ENCODE assay signal across 34 cellular contexts in the genomic region with DNA sequence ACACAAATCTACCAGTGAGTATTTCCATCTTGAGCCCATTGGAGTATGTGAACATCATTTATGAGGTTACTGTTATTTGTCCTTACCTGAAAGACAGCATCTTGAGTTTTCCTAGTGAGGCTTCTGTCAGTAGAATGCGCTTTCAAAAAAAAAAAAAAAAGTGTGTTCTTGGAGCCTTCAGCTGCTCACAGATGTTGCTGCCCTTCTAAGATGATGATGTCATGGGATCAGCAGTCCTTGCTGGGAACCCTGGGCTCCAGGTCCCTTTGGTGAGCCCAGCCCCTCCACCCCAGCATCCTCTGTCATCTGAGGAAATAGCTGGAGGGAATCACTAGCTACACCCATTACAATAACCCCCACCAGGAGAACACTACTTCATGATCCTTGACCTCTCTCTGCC.
"Had no signal": no experiment of that assay in that cellular context is flagged by ENCODE, and none has a peak within 500 bp of the region (broad histone marks: within the 10 kb centered on the region; RNA-seq: fewer than 3 reads in every experiment).

No MANE protein-coding gene starts in this region.

- H3K9me3 ChIP-seq: adrenal gland, body of pancreas had no signal

- H3K36me3 ChIP-seq: adrenal gland, brain microvascular endothelial cell, breast epithelium had no signal

- ATAC-seq: activated CD8-positive, alpha-beta T cell treated with anti-CD3 and anti-CD28 coated beads for 36 hours; activated naive CD4-positive, alpha-beta T cell treated with anti-CD3 and anti-CD28 coated beads, Interleukin-2, amount 50 U/mL, for 72 hours; activated T-cell treated with anti-CD3 and anti-CD28 coated beads, Interleukin-2, amount 50 U/mL, for 4 hours; activated T-cell treated with anti-CD3 and anti-CD28 coated beads, Interleukin-2, amount 50 U/mL, for 72 hours; activated T-helper 17 cell treated with anti-CD3 and anti-CD28 coated beads, Interleukin-2, amount 50 U/mL, for 72 hours; body of pancreas had no signal

- DNase-seq: activated B cell treated with CpG ODN at 0.5 μM for 24 hours; activated CD4-positive, alpha-beta memory T cell treated with anti-CD3 and anti-CD28 coated beads for 36 hours; activated CD4-positive, alpha-beta T cell treated with anti-CD3 and anti-CD28 coated beads for 4 hours; activated CD4-positive, alpha-beta T cell treated with anti-CD3 and anti-CD28 coated beads, Interleukin-2, amount 10 ng/mL, durations not matched to agents 24 days and 14 days; activated CD4-positive, alpha-beta T cell treated with anti-CD3 and anti-CD28 coated beads, Interleukin-2, amount 50 U/mL, for 1 hour; activated CD4-positive, alpha-beta T cell treated with anti-CD3 and anti-CD28 coated beads, Interleukin-2, amount 50 U/mL, for 4 hours; activated CD4-positive, CD25-positive, alpha-beta regulatory T cell treated with anti-CD3 and anti-CD28 coated beads, Interleukin-2, amount 50 U/mL, for 72 hours; activated CD8-positive, alpha-beta memory T cell treated with anti-CD3 and anti-CD28 coated beads, Interleukin-2, amount 50 U/mL, for 4 hours; activated CD8-positive, alpha-beta T cell treated with anti-CD3 and anti-CD28 coated beads for 36 hours; activated effector memory CD4-positive, alpha-beta T cell treated with anti-CD3 and anti-CD28 coated beads, Interleukin-2, amount 50 U/mL, for 16 hours; activated gamma-delta T cell treated with Interleukin-2 at 50 U/mL for 16 hours; activated naive CD4-positive, alpha-beta T cell; activated naive CD4-positive, alpha-beta T cell treated with anti-CD3 and anti-CD28 coated beads for 36 hours; activated naive CD4-positive, alpha-beta T cell treated with anti-CD3 and anti-CD28 coated beads, Interleukin-2, amount 50 U/mL, for 16 hours; activated naive CD8-positive, alpha-beta T cell treated with anti-CD3 and anti-CD28 coated beads for 36 hours; activated T-cell treated with anti-CD3 and anti-CD28 coated beads for 4 hours; activated T-cell treated with anti-CD3 and anti-CD28 coated beads, Interleukin-2, amount 50 U/mL, for 1 hour; activated T-cell treated with anti-CD3 and anti-CD28 coated beads, Interleukin-2, amount 50 U/mL, for 4 hours; activated T-cell treated with anti-CD3 and anti-CD28 coated beads, Interleukin-2, amount 50 U/mL, for 72 hours; adrenal gland; amniotic stem cell; aorta; body of pancreas; brain microvascular endothelial cell; central memory CD4-positive, alpha-beta T cell; T-helper 1 cell; T-helper 2 cell; T-helper 9 cell had no signal

- H3K27ac ChIP-seq: adrenal gland, body of pancreas, brain microvascular endothelial cell, breast epithelium, VCaP had no signal

- H3K4me1 ChIP-seq: adrenal gland, body of pancreas, breast epithelium had no signal

- FAIRE-seq: astrocyte, TTC549 had no signal

- H3K4me3 ChIP-seq: adrenal gland, body of pancreas, breast epithelium had no signal

- H3K27me3 ChIP-seq: adrenal gland, body of pancreas, brain microvascular endothelial cell, breast epithelium had no signal
